In the genomic region with DNA sequence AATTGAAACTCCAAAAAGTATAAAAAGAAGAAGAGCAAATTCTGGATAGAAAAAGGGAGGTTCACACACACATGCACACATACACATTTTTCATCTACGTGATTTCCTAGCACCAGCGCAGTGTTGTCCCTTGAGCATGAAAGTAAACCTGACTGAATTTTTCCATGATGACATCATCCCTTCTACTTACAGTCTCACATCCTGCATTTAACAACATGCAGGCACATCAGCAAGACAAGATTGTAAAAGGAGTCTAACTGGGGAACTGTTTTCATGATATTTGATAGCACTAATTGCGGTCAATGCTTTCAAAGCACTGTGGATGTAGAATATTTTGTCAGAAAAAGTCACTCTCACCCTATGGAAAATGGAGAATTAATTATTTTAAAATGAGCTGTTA, we compare ENCODE assay signal across 8 cellular contexts. TPM values are rescaled to one million over a fixed set of nuclear protein-coding genes. Genes with fewer than 3 reads are reported as not detected.
A peak's percentile ranks its signal among the peaks of the same experiment; 100 is the strongest.
DNase-seq lines count a peak whose midpoint lies in the region; ATAC-seq and TF ChIP-seq lines count a peak whose summit lies in the region.

No MANE protein-coding gene starts in this region.

- peak; percentile 63 for DNase-seq in Caki2 (ENCODE audit: low read depth)
- DNase-seq in OCI-M1 (lab: John Stamatoyannopoulos, UW) = peak; percentile 49
- DNase-seq in fibroblast of gingiva (ENCODE audit: low read depth) = peak; percentile 47
- peak; percentile 72 for DNase-seq in pulmonary artery endothelial cell (ENCODE audit: low read depth, low spot score)
- no peak for DNase-seq in effector memory CD8-positive, alpha-beta T cell
- no peak for DNase-seq in activated effector memory CD4-positive, alpha-beta T cell treated with anti-CD3 and anti-CD28 coated beads, Interleukin-2, amount 50 U/mL, for 16 hours

- no peak for ATAC-seq in HG02678 (IDR thresholded peaks at IDR 0.05; ENCODE audit: unreplicated experiment)
- no peak for ATAC-seq in effector memory CD8-positive, alpha-beta T cell (replicated peaks)

- H3K4me1 Mint-ChIP-seq in effector memory CD8-positive, alpha-beta T cell (ENCODE audit: low read depth in 2 of 2) = no peaks in the 10 kb centered on the region

- POLR2A ChIA-PET in HEK293 (lab: Yijun Ruan, JAX) = interaction anchor here (1.0 kb wide), 1 partner anchor 78 kb away, joined by 3 read pairs; no protein-coding TSS in a partner anchor

- H3K27ac Mint-ChIP-seq in effector memory CD8-positive, alpha-beta T cell = no peak overlapping the region

- H3K4me3 ChIP-seq in HEK293 (ENCODE audit: low read depth, low read length) = no peak overlapping the region; the same call in 1 of the 2 replicates

- H3K4me1 ChIP-seq in HEK293 (ENCODE audit: control insufficient read depth, insufficient read depth, low read length) = no peaks in the 10 kb centered on the region

- H3K36me3 ChIP-seq in HEK293 (ENCODE audit: control insufficient read depth in 2 of 2, insufficient read depth in 1 of 2, low read length in 2 of 2) = no peaks in the 10 kb centered on the region

- H3K4me3 Mint-ChIP-seq in effector memory CD8-positive, alpha-beta T cell = no peak overlapping the region

- H3K27me3 Mint-ChIP-seq in effector memory CD8-positive, alpha-beta T cell = peaks cover 0 to under 1% of the 10 kb centered on the region in 2 donors

- no peak overlapping the region for H3K27ac ChIP-seq in HEK293 (ENCODE audit: extremely low read depth, low read depth, low read length)

- CTCF ChIA-PET in HEK293 (lab: Yijun Ruan, JAX) = interaction anchor here (0.6 kb wide), 1 partner anchor 128 kb away, joined by 4 read pairs; no protein-coding TSS in a partner anchor

- in situ Hi-C loops in Caki2 (cut with HindIII; ENCODE audit: low pct_unique_long_range_greater_than_20kb, low sequenced_read_pairs) = no loop called here

- no peaks in the 10 kb centered on the region for H3K9me3 ChIP-seq in HEK293 (ENCODE audit: control insufficient read depth, insufficient read depth, low read depth, low read length)

- no peak for TF ChIP-seq CTCF in HEK293 (tag by site-specific recombination; IDR thresholded peaks at IDR 0.05)

- no peaks in the 10 kb centered on the region for H3K36me3 Mint-ChIP-seq in effector memory CD8-positive, alpha-beta T cell (ENCODE audit: insufficient read depth)

- no peaks in the 10 kb centered on the region for H3K9me3 Mint-ChIP-seq in effector memory CD8-positive, alpha-beta T cell

TF ChIP-seq in HEK293, 187 proteins besides CTCF, POLR2A, EP300 and RAD21 (continues in another document):
- TF ChIP-seq ATF2 (tag by site-specific recombination; IDR thresholded peaks at IDR 0.05; ENCODE audit: low read depth) (peak; percentile 96), TCF7L2 (IDR thresholded peaks at IDR 0.05; ENCODE audit: borderline replicate concordance, low read depth, low read length) (no peak), ZNF654 (tag by site-specific recombination; IDR thresholded peaks at IDR 0.05; ENCODE audit: low read depth) (no peak), ZNF133 (tag by site-specific recombination; IDR thresholded peaks at IDR 0.05) (no peak), ZSCAN30 (tag by site-specific recombination; IDR thresholded peaks at IDR 0.05) (0 out of 2 replicates have a peak, but pooled peaks have one; percentile 55), ZFP41 (tag by site-specific recombination; IDR thresholded peaks at IDR 0.05; ENCODE audit: borderline replicate concordance) (no peak), PRDM6 (tag by site-specific recombination; IDR thresholded peaks at IDR 0.05) (peak; percentile 77), ZNF354C (tag by site-specific recombination; IDR thresholded peaks at IDR 0.05; ENCODE audit: borderline replicate concordance, low read depth) (no peak), ZNF660 (tag by site-specific recombination; IDR thresholded peaks at IDR 0.05) (peak; percentile 36; the same call in 1 of the 2 replicates), ZNF629 (tag by site-specific recombination; IDR thresholded peaks at IDR 0.05) (peak; percentile 75), REPIN1 (tag by site-specific recombination; IDR thresholded peaks at IDR 0.05; ENCODE audit: low read depth) (no peak), ZXDB (tag by site-specific recombination; IDR thresholded peaks at IDR 0.05) (0 out of 2 replicates have a peak, but pooled peaks have one; percentile 12), ZBTB21 (tag by site-specific recombination; IDR thresholded peaks at IDR 0.05) (peak; percentile 39; the same call in 1 of the 2 replicates), PRDM1 (tag by site-specific recombination; IDR thresholded peaks at IDR 0.05) (peak; percentile 83), SP2 (tag by site-specific recombination; IDR thresholded peaks at IDR 0.05) (no peak), ZNF843 (tag by site-specific recombination; IDR thresholded peaks at IDR 0.05) (peak; percentile 29; the same call in 1 of the 2 replicates), ZNF600 (tag by site-specific recombination; IDR thresholded peaks at IDR 0.05) (peak; percentile 33; the same call in 1 of the 2 replicates), ZNF10 (tag by site-specific recombination; IDR thresholded peaks at IDR 0.05) (peak; percentile 61; the same call in 1 of the 2 replicates), HIC1 (tag by site-specific recombination; IDR thresholded peaks at IDR 0.05) (peak; percentile 19; the same call in 1 of the 2 replicates)
- TF ChIP-seq, protein P1, sequence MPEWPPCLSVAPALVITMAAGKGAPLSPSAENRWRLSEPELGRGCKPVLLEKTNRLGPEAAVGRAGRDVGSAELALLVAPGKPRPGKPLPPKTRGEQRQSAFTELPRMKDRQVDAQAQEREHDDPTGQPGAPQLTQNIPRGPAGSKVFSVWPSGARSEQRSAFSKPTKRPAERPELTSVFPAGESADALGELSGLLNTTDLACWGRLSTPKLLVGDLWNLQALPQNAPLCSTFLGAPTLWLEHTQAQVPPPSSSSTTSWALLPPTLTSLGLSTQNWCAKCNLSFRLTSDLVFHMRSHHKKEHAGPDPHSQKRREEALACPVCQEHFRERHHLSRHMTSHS (tag by site-specific recombination; IDR thresholded peaks at IDR 0.05) = no peak

RNA-seq across cellular contexts. Expression of gene GAS2, which starts 36.6 kb away (rescaled TPM):
- 2.7 and 5.0 TPM in 2 replicates for total RNA-seq in Caki2 (2014; rRNA removed; shearing (Covaris generic); ENCODE audit: low replicate concordance)
- 0.53 and 0.88 TPM in 2 replicates for total RNA-seq in pulmonary artery endothelial cell

Comparison
In these comparisons a context has a peak if more than half of its experiments do, and no peak if none do; other contexts are left out.
1. DNase-seq: peak in Caki2 (single experiment), OCI-M1 (single experiment), fibroblast of gingiva (single experiment) and pulmonary artery endothelial cell (single experiment); none in effector memory CD8-positive, alpha-beta T cell (0 of 3) and activated effector memory CD4-positive, alpha-beta T cell treated with anti-CD3 and anti-CD28 coated beads, Interleukin-2, amount 50 U/mL, for 16 hours (single experiment).